In the genomic region with DNA sequence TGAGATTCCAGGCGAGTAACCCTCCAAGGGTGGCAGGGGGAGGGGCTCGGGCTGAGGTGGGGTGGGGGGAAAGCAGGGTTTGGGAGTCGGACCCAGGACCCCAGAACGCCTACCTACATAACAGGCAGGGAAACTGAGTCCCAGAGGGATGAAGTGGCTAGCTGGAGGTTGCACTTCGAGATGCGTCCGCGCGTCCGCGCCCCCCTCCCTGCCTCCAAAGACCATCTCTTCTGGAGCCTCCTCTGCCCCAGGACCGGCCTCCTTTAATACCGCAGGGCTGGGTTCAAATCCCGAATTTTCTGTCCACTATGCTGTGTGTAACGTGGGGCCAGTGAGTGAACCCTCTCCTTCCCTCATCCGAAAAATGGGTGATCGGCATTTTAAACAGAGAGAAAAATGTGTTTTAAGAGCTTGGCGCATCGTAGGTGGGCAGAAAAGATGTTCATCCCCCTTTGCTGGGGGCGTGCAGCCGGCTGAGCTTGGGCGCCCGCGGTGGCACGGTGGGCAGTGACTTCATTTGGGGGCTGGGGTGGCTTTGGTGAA, we compare ENCODE assay signal across 9 cellular contexts. TPM values are rescaled to one million over a fixed set of nuclear protein-coding genes. Genes with fewer than 3 reads are reported as not detected.
A peak's percentile ranks its signal among the peaks of the same experiment; 100 is the strongest.
DNase-seq lines count a peak whose midpoint lies in the region; ATAC-seq and TF ChIP-seq lines count a peak whose summit lies in the region.
"Had no signal": no experiment of that assay in that cellular context is flagged by ENCODE, and none has a peak within 500 bp of the region (broad histone marks: within the 10 kb centered on the region; RNA-seq: fewer than 3 reads in every experiment).

No MANE protein-coding gene starts in this region.

- H3K9me2 ChIP-seq in neural cell (ENCODE audit: insufficient read depth, low read length), result no peaks in the 10 kb centered on the region

- H2AFZ ChIP-seq in neural cell (ENCODE audit: low read depth, low read length), result no peak overlapping the region

- no peak overlapping the region for H3K4me3 Mint-ChIP-seq in activated CD8-positive, alpha-beta memory T cell treated with anti-CD3 and anti-CD28 coated beads, Interleukin-2, amount 10 ng/mL, durations not matched to agents 7 days and 5 days
- H3K4me3 Mint-ChIP-seq in glutamatergic neuron (ENCODE audit: unreplicated experiment), result no peak overlapping the region

- H3K4me1 ChIP-seq in HUES6 (ENCODE audit: control insufficient read depth, insufficient read depth, low read length), result peaks cover 14% of the 10 kb centered on the region
- peaks cover 14% of the 10 kb centered on the region for H3K4me1 ChIP-seq in effector memory CD4-positive, alpha-beta T cell (ENCODE audit: control insufficient read depth, insufficient read depth, low read length, poor library complexity, severe bottlenecking)

- no peak for TF ChIP-seq CTCF in C4-2B (conservative IDR thresholded peaks at IDR 0.05)
- TF ChIP-seq CTCF in neural cell (IDR thresholded peaks at IDR 0.05; ENCODE audit: poor library complexity, severe bottlenecking), result no peak
- TF ChIP-seq CTCF in glutamatergic neuron (IDR thresholded peaks at IDR 0.05; ENCODE audit: partially characterized antibody, unreplicated experiment), result no peak

- H3K36me3 Mint-ChIP-seq in activated CD8-positive, alpha-beta memory T cell treated with anti-CD3 and anti-CD28 coated beads, Interleukin-2, amount 10 ng/mL, durations not matched to agents 7 days and 5 days, result no peaks in the 10 kb centered on the region
- no peaks in the 10 kb centered on the region for H3K36me3 Mint-ChIP-seq in glutamatergic neuron (ENCODE audit: unreplicated experiment)

- no peaks in the 10 kb centered on the region for H4K20me1 ChIP-seq in neural cell (ENCODE audit: insufficient read depth)

- no peak for ATAC-seq in activated CD8-positive, alpha-beta memory T cell treated with anti-CD3 and anti-CD28 coated beads, Interleukin-2, amount 10 ng/mL, durations not matched to agents 7 days and 5 days
- ATAC-seq in GM21528 (IDR thresholded peaks at IDR 0.05; ENCODE audit: low FRiP score, unreplicated experiment) (no peak), GM18870 (IDR thresholded peaks at IDR 0.05; ENCODE audit: unreplicated experiment) (no peak)

- no peak for TF ChIP-seq RAD21 in neural cell (conservative IDR thresholded peaks at IDR 0.05)

- H3K4me1 Mint-ChIP-seq in activated CD8-positive, alpha-beta memory T cell treated with anti-CD3 and anti-CD28 coated beads, Interleukin-2, amount 10 ng/mL, durations not matched to agents 7 days and 5 days, result peaks cover 9% of the 10 kb centered on the region
- no peaks in the 10 kb centered on the region for H3K4me1 Mint-ChIP-seq in glutamatergic neuron (ENCODE audit: low read depth, unreplicated experiment)

- H3K36me3 ChIP-seq in HUES6 (ENCODE audit: control insufficient read depth, insufficient read depth, low read length) (no peaks in the 10 kb centered on the region), neural cell (ENCODE audit: insufficient read depth, low read length) (no peaks in the 10 kb centered on the region)
- H3K36me3 ChIP-seq in effector memory CD4-positive, alpha-beta T cell (ENCODE audit: control insufficient read depth, insufficient read depth, low read length), result no peaks in the 10 kb centered on the region
- H3K36me3 ChIP-seq: tibial artery had no signal

- peaks cover 9% of the 10 kb centered on the region; the same call in 1 of the 2 replicates for H3K27me3 ChIP-seq in HUES6 (ENCODE audit: control insufficient read depth, insufficient read depth, low read length)
- H3K27me3 ChIP-seq in effector memory CD4-positive, alpha-beta T cell (replicated peaks; ENCODE audit: control insufficient read depth, insufficient read depth, low read length, poor library complexity, severe bottlenecking), result no peaks in the 10 kb centered on the region
- H3K27me3 ChIP-seq in neural cell (ENCODE audit: insufficient read depth, low read depth, low read length), result peaks cover 14% of the 10 kb centered on the region

- H3K27ac ChIP-seq in C4-2B (peak overlapping the region; percentile 35; the same call in 1 of the 2 replicates), HUES6 (ENCODE audit: low read depth, low read length) (no peak overlapping the region; the same call in 1 of the 2 replicates), neural cell (ENCODE audit: low read length) (no peak overlapping the region)
- no peak overlapping the region for H3K27ac ChIP-seq in effector memory CD4-positive, alpha-beta T cell (ENCODE audit: insufficient read depth, low read length, poor library complexity, severe bottlenecking)
- H3K27ac ChIP-seq: tibial artery had no signal

- H3K9ac ChIP-seq in HUES6 (ENCODE audit: low read length) (peak overlapping the region; percentile 57), neural cell (ENCODE audit: low read length) (no peak overlapping the region)

- H3K27me3 Mint-ChIP-seq in activated CD8-positive, alpha-beta memory T cell treated with anti-CD3 and anti-CD28 coated beads, Interleukin-2, amount 10 ng/mL, durations not matched to agents 7 days and 5 days, result peaks cover 36% of the 10 kb centered on the region
- H3K27me3 Mint-ChIP-seq in glutamatergic neuron (ENCODE audit: unreplicated experiment), result peaks cover 3% of the 10 kb centered on the region

- no peaks in the 10 kb centered on the region for H3K79me2 ChIP-seq in neural cell (replicated peaks; ENCODE audit: insufficient read depth, low read length)

- DNase-seq in effector memory CD4-positive, alpha-beta T cell, result no peak
- no peak for DNase-seq in activated CD8-positive, alpha-beta memory T cell treated with anti-CD3 and anti-CD28 coated beads, Interleukin-2, amount 10 ng/mL, durations not matched to agents 7 days and 5 days
- no peak for DNase-seq in glutamatergic neuron

- H3K4me2 ChIP-seq in neural cell (ENCODE audit: low read length), result no peak overlapping the region

- no peaks in the 10 kb centered on the region for H3F3A ChIP-seq in neural cell (ENCODE audit: insufficient read depth, low read length, poor library complexity, severe bottlenecking)

- H3K27ac Mint-ChIP-seq in activated CD8-positive, alpha-beta memory T cell treated with anti-CD3 and anti-CD28 coated beads, Interleukin-2, amount 10 ng/mL, durations not matched to agents 7 days and 5 days, result no peak overlapping the region
- no peak overlapping the region for H3K27ac Mint-ChIP-seq in glutamatergic neuron (ENCODE audit: unreplicated experiment)

- no peaks in the 10 kb centered on the region for H3K9me3 ChIP-seq in HUES6 (ENCODE audit: control insufficient read depth, insufficient read depth, low read depth, low read length)
- H3K9me3 ChIP-seq in effector memory CD4-positive, alpha-beta T cell (ENCODE audit: control insufficient read depth, low read length), result no peaks in the 10 kb centered on the region
- H3K9me3 ChIP-seq in neural cell (ENCODE audit: low read length), result no peaks in the 10 kb centered on the region
- H3K9me3 ChIP-seq: tibial artery had no signal

- no peaks in the 10 kb centered on the region for H3K9me3 Mint-ChIP-seq in activated CD8-positive, alpha-beta memory T cell treated with anti-CD3 and anti-CD28 coated beads, Interleukin-2, amount 10 ng/mL, durations not matched to agents 7 days and 5 days (ENCODE audit: low read depth)
- peaks cover 2% of the 10 kb centered on the region for H3K9me3 Mint-ChIP-seq in glutamatergic neuron (ENCODE audit: unreplicated experiment)

- H3K4me3 ChIP-seq in HUES6 (ENCODE audit: low read depth, low read length) (peak overlapping the region; percentile 88), neural cell (ENCODE audit: low read length) (peak overlapping the region; percentile 43)
- H3K4me3 ChIP-seq in effector memory CD4-positive, alpha-beta T cell (ENCODE audit: insufficient read depth, low read depth, low read length, poor library complexity, severe bottlenecking), result peak overlapping the region; percentile 77
- H3K4me3 ChIP-seq: tibial artery had no signal

- CTCF ChIA-PET in activated CD8-positive, alpha-beta memory T cell treated with anti-CD3 and anti-CD28 coated beads, Interleukin-2, amount 10 ng/mL, durations not matched to agents 7 days and 5 days (lab: Charles Lee), result interaction anchor here (0.8 to 1.9 kb wide), 3 partner anchors 13 to 100 kb away, joined by 3 to 5 read pairs (median 5); a partner anchor contains a TSS

- no peak for TF ChIP-seq EP300 in neural cell (conservative IDR thresholded peaks at IDR 0.05; ENCODE audit: poor library complexity, severe bottlenecking)

TF ChIP-seq in neural cell, 6 proteins besides CTCF, POLR2A, EP300 and RAD21 (continues in another document):
- no peak for TF ChIP-seq POLR2AphosphoS5 (IDR thresholded peaks at IDR 0.05)
- TF ChIP-seq MXI1 (conservative IDR thresholded peaks at IDR 0.05; ENCODE audit: poor library complexity, severe bottlenecking), result no peak
- no peak for TF ChIP-seq SMC3 (conservative IDR thresholded peaks at IDR 0.05; ENCODE audit: poor library complexity)
- no peak for TF ChIP-seq EZH2 (IDR thresholded peaks at IDR 0.05; ENCODE audit: borderline replicate concordance, insufficient read depth, low read length, poor library complexity, severe bottlenecking)
- no peak for TF ChIP-seq TAF1 (IDR thresholded peaks at IDR 0.05; ENCODE audit: low read depth)

RNA-seq across cellular contexts. Expression of a gene that starts 13.8 kb away (rescaled TPM):
- polyA plus RNA-seq in neural cell, result 0.15 TPM in 1 of 2 replicates, not detected in the other
- 0.24 and 0.35 TPM in 2 replicates for polyA minus RNA-seq in neural cell
- total RNA-seq in activated CD8-positive, alpha-beta memory T cell treated with anti-CD3 and anti-CD28 coated beads, Interleukin-2, amount 10 ng/mL, durations not matched to agents 7 days and 5 days, result 1 to 10 TPM; 1.0 to 1.3 TPM
- total RNA-seq in glutamatergic neuron (ENCODE audit: unreplicated experiment), result 3.1 TPM

RNA-seq across cellular contexts. Expression of a gene that starts 21.7 kb away (rescaled TPM):
- polyA plus RNA-seq in neural cell, result 7.0 and 7.1 TPM in 2 replicates
- 32.6 and 35.3 TPM in 2 replicates for polyA minus RNA-seq in neural cell
- 10 to 100 TPM; 23.9 to 37.7 TPM for total RNA-seq in activated CD8-positive, alpha-beta memory T cell treated with anti-CD3 and anti-CD28 coated beads, Interleukin-2, amount 10 ng/mL, durations not matched to agents 7 days and 5 days
- 169 TPM for total RNA-seq in glutamatergic neuron (ENCODE audit: unreplicated experiment)

RNA-seq across cellular contexts. Expression of a gene that starts 39.5 kb away (rescaled TPM):
- polyA plus RNA-seq in neural cell, result 37.1 and 56.3 TPM in 2 replicates
- polyA minus RNA-seq in neural cell, result 19.6 and 23.6 TPM in 2 replicates
- total RNA-seq in activated CD8-positive, alpha-beta memory T cell treated with anti-CD3 and anti-CD28 coated beads, Interleukin-2, amount 10 ng/mL, durations not matched to agents 7 days and 5 days, result 10 to 100 TPM; 50.3 to 65.5 TPM
- total RNA-seq in glutamatergic neuron (ENCODE audit: unreplicated experiment), result 23.3 TPM

RNA-seq across cellular contexts. Expression of a gene that starts 40.5 kb away (rescaled TPM):
- 74.7 and 83.8 TPM in 2 replicates for polyA plus RNA-seq in neural cell
- polyA minus RNA-seq in neural cell, result 15.8 and 17.2 TPM in 2 replicates
- 10 to 100 TPM; 74.0 to 89.8 TPM for total RNA-seq in activated CD8-positive, alpha-beta memory T cell treated with anti-CD3 and anti-CD28 coated beads, Interleukin-2, amount 10 ng/mL, durations not matched to agents 7 days and 5 days
- total RNA-seq in glutamatergic neuron (ENCODE audit: unreplicated experiment), result 33.0 TPM

RNA-seq across cellular contexts. Expression of a gene that starts 50.1 kb away (rescaled TPM):
- polyA plus RNA-seq in neural cell, result not detected in 2 replicates
- not detected in 2 replicates for polyA minus RNA-seq in neural cell
- not detected for total RNA-seq in activated CD8-positive, alpha-beta memory T cell treated with anti-CD3 and anti-CD28 coated beads, Interleukin-2, amount 10 ng/mL, durations not matched to agents 7 days and 5 days
- total RNA-seq in glutamatergic neuron (ENCODE audit: unreplicated experiment), result not detected
